ENCODE assay signal across 22 cellular contexts in the genomic region with DNA sequence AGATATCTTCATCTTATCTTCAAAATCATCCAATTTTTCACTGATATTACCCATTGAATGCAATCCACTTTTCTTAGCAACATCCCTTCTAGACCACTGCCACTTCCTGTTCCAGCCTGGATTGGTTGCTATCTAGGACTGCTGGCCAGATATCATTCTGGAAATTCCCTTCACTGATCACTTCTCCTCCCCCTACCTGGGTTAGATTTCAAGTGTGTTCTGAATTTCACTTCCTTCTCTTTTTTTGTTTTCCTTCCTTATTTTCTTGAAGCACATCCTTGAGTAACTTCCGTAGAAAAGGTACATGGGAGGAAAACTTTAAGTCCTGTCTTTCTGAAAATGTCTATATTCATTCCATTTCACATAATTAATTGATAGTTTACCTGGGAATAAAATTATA.
"Had no signal": no experiment of that assay in that cellular context is flagged by ENCODE, and none has a peak within 500 bp of the region (broad histone marks: within the 10 kb centered on the region; RNA-seq: fewer than 3 reads in every experiment).

No MANE protein-coding gene starts in this region.

- H3K9me3 ChIP-seq: gastrocnemius medialis, prostate gland had no signal

- H3K36me3 ChIP-seq: esophagus muscularis mucosa, gastrocnemius medialis, left lung, prostate gland, upper lobe of left lung, WERI-Rb-1 had no signal

- ATAC-seq: activated naive CD4-positive, alpha-beta T cell treated with anti-CD3 and anti-CD28 coated beads, Interleukin-2, amount 50 U/mL, for 72 hours; activated T-helper 17 cell treated with anti-CD3 and anti-CD28 coated beads, Interleukin-2, amount 50 U/mL, for 72 hours; effector memory CD8-positive, alpha-beta T cell; gastrocnemius medialis; left lung; stimulated activated naive CD8-positive, alpha-beta T cell treated with anti-CD3 and anti-CD28 coated beads, Interleukin-15, Interleukin-2, amounts not matched to agents 100 U/mL and 50 U/mL, for 24 hours had no signal

- H3K27ac ChIP-seq: dorsolateral prefrontal cortex, esophagus muscularis mucosa, gastrocnemius medialis, prostate gland, WERI-Rb-1 had no signal

- H3K27ac Mint-ChIP-seq: activated naive CD4-positive, alpha-beta T cell treated with anti-CD3 and anti-CD28 coated beads, Interleukin-2, amount 50 U/mL, for 72 hours; activated T-cell treated with anti-CD3 and anti-CD28 coated beads, Interleukin-2, amount 50 U/mL, for 24 hours; activated T-helper 17 cell treated with anti-CD3 and anti-CD28 coated beads, Interleukin-2, amount 50 U/mL, for 72 hours; brain; effector memory CD8-positive, alpha-beta T cell; mesothelial cell of epicardium; natural killer cell had no signal

- H3K4me3 Mint-ChIP-seq: activated T-cell treated with anti-CD3 and anti-CD28 coated beads, Interleukin-2, amount 50 U/mL, for 24 hours; activated T-helper 17 cell treated with anti-CD3 and anti-CD28 coated beads, Interleukin-2, amount 50 U/mL, for 72 hours; brain; effector memory CD8-positive, alpha-beta T cell; mesothelial cell of epicardium; natural killer cell had no signal

- H3K4me1 Mint-ChIP-seq: brain, mesothelial cell of epicardium, natural killer cell had no signal

- H3K36me3 Mint-ChIP-seq: brain, mesothelial cell of epicardium had no signal

- H3K27me3 ChIP-seq: esophagus muscularis mucosa, gastrocnemius medialis, left lung, upper lobe of left lung had no signal

- H3K4me1 ChIP-seq: esophagus muscularis mucosa, gastrocnemius medialis, prostate gland had no signal

- DNase-seq: activated CD8-positive, alpha-beta memory T cell treated with anti-CD3 and anti-CD28 coated beads for 24 hours; activated CD8-positive, alpha-beta memory T cell treated with anti-CD3 and anti-CD28 coated beads, Interleukin-2, amount 50 U/mL, for 4 hours; activated T-cell treated with anti-CD3 and anti-CD28 coated beads, Interleukin-2, amount 50 U/mL, for 24 hours; aorta; dorsolateral prefrontal cortex; effector memory CD8-positive, alpha-beta T cell; gastrocnemius medialis; hippocampal formation; kidney glomerular epithelial cell; left lung; natural killer cell; stimulated activated CD4-positive, alpha-beta T cell treated with anti-CD3 and anti-CD28 coated beads, Interleukin-4, amount 100 ng/mL, for 4 hours; stimulated activated naive CD8-positive, alpha-beta T cell treated with anti-CD3 and anti-CD28 coated beads, Interleukin-15, Interleukin-2, amounts not matched to agents 100 U/mL and 50 U/mL, for 24 hours; upper lobe of left lung; WERI-Rb-1 had no signal

- H3K4me3 ChIP-seq: dorsolateral prefrontal cortex, esophagus muscularis mucosa, gastrocnemius medialis, left lung, lung, prostate gland, upper lobe of left lung had no signal
